ENCODE assay signal across 22 cellular contexts in genomic region chr22:17260291-17260690, GRCh38. TPM values are rescaled to one million over a fixed set of nuclear protein-coding genes. Genes with fewer than 3 reads are reported as not detected.
A peak's percentile ranks its signal among the peaks of the same experiment; 100 is the strongest.
DNase-seq lines count a peak whose midpoint lies in the region; ATAC-seq and TF ChIP-seq lines count a peak whose summit lies in the region.
"Had no signal": no experiment of that assay in that cellular context is flagged by ENCODE, and none has a peak within 500 bp of the region (broad histone marks: within the 10 kb centered on the region; RNA-seq: fewer than 3 reads in every experiment).

No MANE protein-coding gene starts in this region.

- H3K4me3 Mint-ChIP-seq in CD4-positive, CD25-positive, alpha-beta regulatory T cell: peak overlapping the region in 2 of 4 donors; percentile 28 to 36
- H3K4me3 Mint-ChIP-seq in endodermal cell: no peak overlapping the region
- H3K4me3 Mint-ChIP-seq: stimulated activated naive CD8-positive, alpha-beta T cell treated with anti-CD3 and anti-CD28 coated beads, Interleukin-15, Interleukin-2, amounts not matched to agents 100 ng/mL and 50 ng/mL, for 24 hours had no signal

- no peak overlapping the region for H4K91ac ChIP-seq in neuronal stem cell (ENCODE audit: low read depth, low read length, poor library complexity)

- no peaks in the 10 kb centered on the region for H3K9me3 ChIP-seq in CD4-positive, CD25-positive, alpha-beta regulatory T cell (ENCODE audit: control insufficient read depth in 2 of 2, low read length in 2 of 2)
- H3K9me3 ChIP-seq in endodermal cell (ENCODE audit: control insufficient read depth, low read length) (no peaks in the 10 kb centered on the region), neuronal stem cell (replicated peaks in 1 of 2; ENCODE audit: control insufficient read depth in 2 of 2, insufficient read depth in 1 of 2, low read depth in 1 of 2, low read length in 2 of 2) (no peaks in the 10 kb centered on the region), Karpas-422 (ENCODE audit: low read length) (no peaks in the 10 kb centered on the region)
- H3K9me3 ChIP-seq: heart right ventricle, right atrium auricular region, upper lobe of right lung had no signal

- H4K20me1 ChIP-seq in Karpas-422 (ENCODE audit: insufficient read depth, low read depth, low read length): no peaks in the 10 kb centered on the region

- H3K79me2 ChIP-seq in Karpas-422 (ENCODE audit: low read length): no peaks in the 10 kb centered on the region

- ATAC-seq in CD4-positive, CD25-positive, alpha-beta regulatory T cell (ENCODE audit: low read depth in 2 of 2): no peak
- ATAC-seq: heart right ventricle, upper lobe of right lung had no signal

- H3K36me3 ChIP-seq in CD4-positive, CD25-positive, alpha-beta regulatory T cell (ENCODE audit: control insufficient read depth, insufficient read depth, low read length): no peaks in the 10 kb centered on the region
- H3K36me3 ChIP-seq in endodermal cell (ENCODE audit: control insufficient read depth, insufficient read depth, low read length) (no peaks in the 10 kb centered on the region), neuronal stem cell (replicated peaks in 1 of 2; ENCODE audit: control insufficient read depth in 2 of 2, insufficient read depth in 2 of 2, low read length in 2 of 2) (no peaks in the 10 kb centered on the region), Karpas-422 (ENCODE audit: insufficient read depth, low read length) (no peaks in the 10 kb centered on the region)
- H3K36me3 ChIP-seq: heart right ventricle, right atrium auricular region, upper lobe of right lung had no signal

- H3K27me3 ChIP-seq in CD4-positive, CD25-positive, alpha-beta regulatory T cell (ENCODE audit: control insufficient read depth, insufficient read depth, low read length): no peaks in the 10 kb centered on the region
- H3K27me3 ChIP-seq in endodermal cell (ENCODE audit: control insufficient read depth, insufficient read depth, low read length, poor library complexity, severe bottlenecking) (no peaks in the 10 kb centered on the region), neuronal stem cell (ENCODE audit: control insufficient read depth in 3 of 3, insufficient read depth in 3 of 3, low read depth in 1 of 3, low read length in 3 of 3) (no peaks in the 10 kb centered on the region), Karpas-422 (ENCODE audit: low read length) (no peaks in the 10 kb centered on the region)
- H3K27me3 ChIP-seq: right atrium auricular region, upper lobe of right lung had no signal

- no peak overlapping the region for H2BK5ac ChIP-seq in neuronal stem cell (ENCODE audit: low read length)

- H3K9ac ChIP-seq in endodermal cell (ENCODE audit: extremely low read depth, low read length, poor library complexity, severe bottlenecking) (no peak overlapping the region), neuronal stem cell (ENCODE audit: low read depth, low read length, poor library complexity) (no peak overlapping the region), Karpas-422 (ENCODE audit: low read length) (no peak overlapping the region)

- H3K14ac ChIP-seq in neuronal stem cell (ENCODE audit: low read length): no peak overlapping the region

- H2AFZ ChIP-seq in neuronal stem cell (ENCODE audit: low read length) (peak overlapping the region; percentile 46), Karpas-422 (ENCODE audit: low read length) (no peak overlapping the region)

- WGBS in endodermal cell (ENCODE audit: insufficient coverage in 1 of 2, insufficient read length in 1 of 2), 2 experiments: 71 to 76% methylated on average over 2 to 3 of the region's 3 CpGs
- WGBS in neuronal stem cell (ENCODE audit: extremely low coverage in 2 of 2, insufficient read length in 2 of 2, insufficient replicate concordance in 1 of 2), 2 donors: no CpG with 5 or more reads among the region's 3 CpGs

- H4K8ac ChIP-seq in neuronal stem cell (ENCODE audit: low read depth, low read length): no peak overlapping the region

- DNase-seq in CD4-positive, CD25-positive, alpha-beta regulatory T cell: no peak
- peak; percentile 77 for DNase-seq in NCI-H69 (lab: John Stamatoyannopoulos, UW)
- no peak for DNase-seq in endodermal cell
- no peak for DNase-seq in neuronal stem cell (ENCODE audit: low spot score)
- no peak for DNase-seq in A172 (ENCODE audit: low spot score)
- no peak for DNase-seq in Karpas-422
- no peak for DNase-seq in putamen (ENCODE audit: low spot score)
- no peak for DNase-seq in foreskin fibroblast
- DNase-seq: activated CD8-positive, alpha-beta memory T cell treated with anti-CD3 and anti-CD28 coated beads, Interleukin-2, amount 50 U/mL, for 48 hours; activated effector memory CD4-positive, alpha-beta T cell treated with anti-CD3 and anti-CD28 coated beads, Interleukin-2, amount 50 U/mL, for 16 hours; cerebellar nuclear complex; DMS79 treated with DMSO at 0.1 percent for 48 hours; effector memory CD4-positive, alpha-beta T cell; heart right ventricle; KBM-7; NCI-H2029 treated with DMSO at 0.1 percent for 48 hours; NCI-H446 treated with DMSO at 0.1 percent for 48 hours; upper lobe of right lung had no signal

- H3K9me2 ChIP-seq in Karpas-422 (replicated peaks; ENCODE audit: insufficient read depth, low read length): no peaks in the 10 kb centered on the region

- H3K4ac ChIP-seq in neuronal stem cell (ENCODE audit: low read length): no peak overlapping the region

- no peak overlapping the region for H3K27ac ChIP-seq in CD4-positive, CD25-positive, alpha-beta regulatory T cell (ENCODE audit: insufficient read depth, low read length, poor library complexity, severe bottlenecking)
- H3K27ac ChIP-seq in endodermal cell (ENCODE audit: low read depth, low read length) (no peak overlapping the region), neuronal stem cell (replicated peaks; ENCODE audit: low read length) (no peak overlapping the region), Karpas-422 (ENCODE audit: low read length) (no peak overlapping the region)
- H3K27ac ChIP-seq: heart right ventricle, HL-60, right atrium auricular region, upper lobe of right lung had no signal

- peak overlapping the region; percentile 85 to 92 (median 88) for H3K27ac Mint-ChIP-seq in CD4-positive, CD25-positive, alpha-beta regulatory T cell
- peak overlapping the region; percentile 93 for H3K27ac Mint-ChIP-seq in endodermal cell
- H3K27ac Mint-ChIP-seq: stimulated activated naive CD8-positive, alpha-beta T cell treated with anti-CD3 and anti-CD28 coated beads, Interleukin-15, Interleukin-2, amounts not matched to agents 100 ng/mL and 50 ng/mL, for 24 hours had no signal

- TF ChIP-seq CTCF in endodermal cell (conservative IDR thresholded peaks at IDR 0.05) (no peak), foreskin fibroblast (IDR thresholded peaks at IDR 0.05; ENCODE audit: low read depth, low read length) (no peak)

- H3K18ac ChIP-seq in neuronal stem cell (ENCODE audit: low read length): no peak overlapping the region

- no peaks in the 10 kb centered on the region for H3K79me1 ChIP-seq in neuronal stem cell (ENCODE audit: low read depth, low read length)

- no peaks in the 10 kb centered on the region for H3K27me3 Mint-ChIP-seq in CD4-positive, CD25-positive, alpha-beta regulatory T cell
- H3K27me3 Mint-ChIP-seq in endodermal cell (ENCODE audit: insufficient read depth): no peaks in the 10 kb centered on the region
- H3K27me3 Mint-ChIP-seq: stimulated activated naive CD8-positive, alpha-beta T cell treated with anti-CD3 and anti-CD28 coated beads, Interleukin-15, Interleukin-2, amounts not matched to agents 100 ng/mL and 50 ng/mL, for 24 hours had no signal

- peaks cover 0 to 33% (median 23%) of the 10 kb centered on the region in 4 donors for H3K4me1 Mint-ChIP-seq in CD4-positive, CD25-positive, alpha-beta regulatory T cell
- H3K4me1 Mint-ChIP-seq in endodermal cell: peaks cover 63% of the 10 kb centered on the region

- no peaks in the 10 kb centered on the region for H3K9me3 Mint-ChIP-seq in CD4-positive, CD25-positive, alpha-beta regulatory T cell
- no peaks in the 10 kb centered on the region for H3K9me3 Mint-ChIP-seq in endodermal cell
- H3K9me3 Mint-ChIP-seq: stimulated activated naive CD8-positive, alpha-beta T cell treated with anti-CD3 and anti-CD28 coated beads, Interleukin-15, Interleukin-2, amounts not matched to agents 100 ng/mL and 50 ng/mL, for 24 hours had no signal

- peaks cover 24% of the 10 kb centered on the region for H3K4me1 ChIP-seq in CD4-positive, CD25-positive, alpha-beta regulatory T cell (ENCODE audit: control insufficient read depth, insufficient read depth, low read length, poor library complexity, severe bottlenecking)
- peaks cover 26% of the 10 kb centered on the region for H3K4me1 ChIP-seq in endodermal cell (ENCODE audit: control insufficient read depth, insufficient read depth, low read length)
- H3K4me1 ChIP-seq in neuronal stem cell (ENCODE audit: control insufficient read depth in 2 of 2, insufficient read depth in 1 of 2, low read depth in 1 of 2, low read length in 2 of 2): peaks cover 49 to 51% of the 10 kb centered on the region in 2 donors
- H3K4me1 ChIP-seq in Karpas-422 (ENCODE audit: low read length): peaks cover 13% of the 10 kb centered on the region

- H3K36me3 Mint-ChIP-seq in CD4-positive, CD25-positive, alpha-beta regulatory T cell: no peaks in the 10 kb centered on the region
- peaks cover 25% of the 10 kb centered on the region for H3K36me3 Mint-ChIP-seq in endodermal cell (ENCODE audit: low read depth)

- no peak overlapping the region for H3K23ac ChIP-seq in neuronal stem cell (ENCODE audit: low read depth, low read length, poor library complexity)

- H2AK5ac ChIP-seq in neuronal stem cell (ENCODE audit: low read depth, low read length): no peak overlapping the region

- H2BK12ac ChIP-seq in neuronal stem cell (ENCODE audit: low read length): no peak overlapping the region

- H2BK120ac ChIP-seq in neuronal stem cell (ENCODE audit: low read depth, low read length): no peak overlapping the region

- no peak overlapping the region for H2BK15ac ChIP-seq in neuronal stem cell (ENCODE audit: low read length)

- H3K4me3 ChIP-seq in CD4-positive, CD25-positive, alpha-beta regulatory T cell (ENCODE audit: low read depth, low read length): no peak overlapping the region
- H3K4me3 ChIP-seq in endodermal cell (ENCODE audit: low read length) (no peak overlapping the region), neuronal stem cell (ENCODE audit: low read length in 2 of 2) (no peak overlapping the region), Karpas-422 (ENCODE audit: low read length) (no peak overlapping the region), foreskin fibroblast (ENCODE audit: low read depth in 1 of 2, low read length in 2 of 2) (no peak overlapping the region)
- H3K4me3 ChIP-seq: heart right ventricle, right atrium auricular region, upper lobe of right lung had no signal

- H3K4me2 ChIP-seq in neuronal stem cell (ENCODE audit: insufficient read depth, low read length, poor library complexity, severe bottlenecking) (no peak overlapping the region), Karpas-422 (ENCODE audit: low read depth, low read length, poor library complexity, severe bottlenecking) (no peak overlapping the region)

RNA-seq across cellular contexts. Expression of gene ADA2, which starts 41.1 kb away (rescaled TPM):
- 93.0 TPM for total RNA-seq in CD4-positive, CD25-positive, alpha-beta regulatory T cell
- polyA plus RNA-seq in CD4-positive, CD25-positive, alpha-beta regulatory T cell: 10 to 100 TPM; 45.8 to 62.0 (median 54.2) TPM
- 10 to 100 TPM; 57.6 to 86.8 TPM for total RNA-seq in endodermal cell
- polyA plus RNA-seq in endodermal cell (2013, experiment 1 of 2): 14.5 TPM
- 12.1 TPM for polyA plus RNA-seq in endodermal cell (2013, experiment 2 of 2)
- polyA plus RNA-seq in neuronal stem cell (2013, experiment 1 of 2): 35.3 TPM
- polyA plus RNA-seq in neuronal stem cell (2013, experiment 2 of 2): 35.4 TPM
- not detected in 2 replicates for total RNA-seq in A172 (2014; rRNA removed; shearing (Covaris generic))
- total RNA-seq in Karpas-422 (2014; rRNA removed; shearing (Covaris generic); ENCODE audit: low replicate concordance): 38.5 and 43.6 TPM in 2 replicates
- polyA plus RNA-seq: keratinocyte had no signal

Comparison
In these comparisons a context has a peak if more than half of its experiments do, and no peak if none do; other contexts are left out.
1. RNA of gene ADA2, which starts 41.1 kb away (total RNA-seq): 93.0 TPM in CD4-positive, CD25-positive, alpha-beta regulatory T cell (single experiment), 57.6 to 86.8 TPM in endodermal cell and 38.5 to 43.6 TPM in Karpas-422; not detected in A172; every median in the first group is over 10 times any median in the second.